Comparison of ENCODE assay signal across 8 cellular contexts in genomic region chr12:113467154-113467513, GRCh38. TPM values are rescaled to one million over a fixed set of nuclear protein-coding genes. Genes with fewer than 3 reads are reported as not detected.
A peak's percentile ranks its signal among the peaks of the same experiment; 100 is the strongest.
DNase-seq lines count a peak whose midpoint lies in the region; ATAC-seq, FAIRE-seq and TF ChIP-seq lines count a peak whose summit lies in the region.

No MANE protein-coding gene starts in this region.

- H3K36me3 Mint-ChIP-seq in WTC11: no peaks in the 10 kb centered on the region

- FAIRE-seq in small intestine (lab: Jason Lieb, UNC): no peak

- DNase-seq in NCI-H2227 (lab: John Stamatoyannopoulos, UW; ENCODE audit: unreplicated experiment) (peak; percentile 27), NCI-H2227 treated with DMSO at 0.1 percent for 48 hours (lab: John Stamatoyannopoulos, UW) (no peak), WTC11 (ENCODE audit: low spot score) (no peak), iPS DF 6.9 (ENCODE audit: low read depth, low spot score) (no peak), small intestine (no peak), posterior vena cava (ENCODE audit: low spot score) (no peak)
- no peak for DNase-seq in activated naive CD4-positive, alpha-beta T cell treated with anti-CD3 and anti-CD28 coated beads, Interleukin-2, amount 50 U/mL, for 16 hours

- H3K4me3 ChIP-seq in iPS DF 6.9 (ENCODE audit: low read length) (peak overlapping the region; percentile 21; the same call in 1 of the 2 replicates), small intestine (ENCODE audit: low read depth in 1 of 2, low read length in 2 of 2) (peak overlapping the region; percentile 16 to 22)

- H3K27me3 Mint-ChIP-seq in WTC11 (ENCODE audit: low read depth): peaks cover 99% of the 10 kb centered on the region

- H3K27ac Mint-ChIP-seq in WTC11: no peak overlapping the region

- peaks cover 10% of the 10 kb centered on the region for H3K4me1 ChIP-seq in iPS DF 6.9 (ENCODE audit: control insufficient read depth, insufficient read depth, low read length)
- H3K4me1 ChIP-seq in small intestine (ENCODE audit: control insufficient read depth in 2 of 2, insufficient read depth in 1 of 2, low read depth in 1 of 2, low read length in 1 of 2): no peaks in the 10 kb centered on the region

- peaks cover 62% of the 10 kb centered on the region for H3K4me1 Mint-ChIP-seq in WTC11

- TF ChIP-seq CTCF in WTC11 (IDR thresholded peaks at IDR 0.05): no peak

- no peaks in the 10 kb centered on the region for H3K9me3 Mint-ChIP-seq in WTC11

- H3K9me3 ChIP-seq in iPS DF 6.9 (ENCODE audit: control insufficient read depth, insufficient read depth, low read length): no peaks in the 10 kb centered on the region
- H3K9me3 ChIP-seq in small intestine (ENCODE audit: control insufficient read depth, low read depth): no peaks in the 10 kb centered on the region

- CTCF ChIA-PET in WTC11 (lab: Charles Lee): no interaction called here

- H3K27ac ChIP-seq in iPS DF 6.9 (ENCODE audit: low read length) (no peak overlapping the region), small intestine (ENCODE audit: low read depth in 1 of 2, low read length in 1 of 2) (no peak overlapping the region)

- H3K4me3 Mint-ChIP-seq in WTC11: peak overlapping the region; percentile 68

- intact Hi-C loops in posterior vena cava (cut with DNase I): no loop called here

- POLR2A ChIA-PET in WTC11 (lab: Charles Lee): no interaction called here

- no peaks in the 10 kb centered on the region for H3K36me3 ChIP-seq in iPS DF 6.9 (ENCODE audit: control insufficient read depth, insufficient read depth, low read length)
- no peaks in the 10 kb centered on the region for H3K36me3 ChIP-seq in small intestine (ENCODE audit: control insufficient read depth in 2 of 2, insufficient read depth in 2 of 2, low read length in 2 of 2)

- no CpG with 5 or more reads among the region's 30 CpGs for WGBS in iPS DF 6.9 (ENCODE audit: insufficient coverage, insufficient read length)
- WGBS in small intestine, 3 donors: 3 to 8% (median 5%) methylated on average over 27 to 30 of the region's 30 CpGs

- peaks cover 95% of the 10 kb centered on the region for H3K27me3 ChIP-seq in iPS DF 6.9 (ENCODE audit: control insufficient read depth, insufficient read depth, low read length)
- peaks cover 46 to 69% of the 10 kb centered on the region in 2 donors for H3K27me3 ChIP-seq in small intestine (ENCODE audit: control insufficient read depth in 2 of 2, insufficient read depth in 2 of 2, low read length in 2 of 2)

- ATAC-seq in WTC11 (no peak), HG03571 (IDR thresholded peaks at IDR 0.05; ENCODE audit: unreplicated experiment) (no peak)

TF ChIP-seq in WTC11, 78 proteins besides CTCF, POLR2A, EP300 and RAD21:
- TF ChIP-seq MLX (CRISPR knock-in tag; IDR thresholded peaks at IDR 0.05) (no peak), ZSCAN18 (CRISPR knock-in tag; IDR thresholded peaks at IDR 0.05) (no peak), JAZF1 (CRISPR knock-in tag; IDR thresholded peaks at IDR 0.05) (no peak), NR1H2 (CRISPR knock-in tag; IDR thresholded peaks at IDR 0.05) (no peak), AR (CRISPR knock-in tag; IDR thresholded peaks at IDR 0.05) (no peak), TEAD1 (CRISPR knock-in tag; IDR thresholded peaks at IDR 0.05) (no peak), FOXJ3 (CRISPR knock-in tag; IDR thresholded peaks at IDR 0.05; ENCODE audit: borderline replicate concordance) (no peak), ZNF423 (CRISPR knock-in tag; IDR thresholded peaks at IDR 0.05) (no peak), CBFB (CRISPR knock-in tag; IDR thresholded peaks at IDR 0.05; ENCODE audit: low read depth) (no peak), GABPB1 (CRISPR knock-in tag; IDR thresholded peaks at IDR 0.05) (no peak), E2F5 (CRISPR knock-in tag; IDR thresholded peaks at IDR 0.05) (no peak), ZNF512 (CRISPR knock-in tag; IDR thresholded peaks at IDR 0.05; ENCODE audit: borderline replicate concordance) (no peak), ELF4 (CRISPR knock-in tag; IDR thresholded peaks at IDR 0.05; ENCODE audit: low read depth) (no peak), ZNF263 (CRISPR knock-in tag; IDR thresholded peaks at IDR 0.05; ENCODE audit: low read depth) (no peak), OVOL2 (CRISPR knock-in tag; IDR thresholded peaks at IDR 0.05; ENCODE audit: borderline replicate concordance) (no peak), NFYB (CRISPR knock-in tag; conservative IDR thresholded peaks at IDR 0.05; ENCODE audit: low read depth) (no peak), NFE2L1 (CRISPR knock-in tag; IDR thresholded peaks at IDR 0.05) (no peak), ZNF138 (CRISPR knock-in tag; conservative IDR thresholded peaks at IDR 0.05) (no peak)

RNA-seq across cellular contexts. Expression of gene LHX5, which starts 4.5 kb away (rescaled TPM):
- 1.5 to 3.0 TPM (median 1.6 TPM) in 3 replicates for total RNA-seq in WTC11 (2021)
- not detected for polyA plus RNA-seq in small intestine
- not detected for total RNA-seq in posterior vena cava

RNA-seq across cellular contexts. Expression of gene SDSL, which starts 45.0 kb away (rescaled TPM):
- 0.41 to 0.96 TPM (median 0.52 TPM) in 3 replicates for total RNA-seq in WTC11 (2021)
- 10 to 100 TPM; 24.0 to 37.6 (median 26.2) TPM for polyA plus RNA-seq in small intestine
- total RNA-seq in posterior vena cava: 1 to 10 TPM; 1.1 to 5.5 TPM
